ENCODE assay signal across 8 cellular contexts in genomic region chr10:87861953-87862643, GRCh38. TPM values are rescaled to one million over a fixed set of nuclear protein-coding genes. Genes with fewer than 3 reads are reported as not detected.
A peak's percentile ranks its signal among the peaks of the same experiment; 100 is the strongest.
DNase-seq lines count a peak whose midpoint lies in the region; ATAC-seq and TF ChIP-seq lines count a peak whose summit lies in the region.

No MANE protein-coding gene starts in this region.

- peak overlapping the region; percentile 88 for H3K27ac ChIP-seq in WERI-Rb-1
- H3K27ac ChIP-seq in breast epithelium = peak overlapping the region; percentile 95 to 98

- no peaks in the 10 kb centered on the region for H3K27me3 ChIP-seq in WERI-Rb-1 (ENCODE audit: insufficient read depth, low read depth, severe bottlenecking)
- H3K27me3 ChIP-seq in breast epithelium = no peaks in the 10 kb centered on the region
- no peaks in the 10 kb centered on the region for H3K27me3 ChIP-seq in skeletal muscle satellite cell (ENCODE audit: control insufficient read depth, insufficient read depth, low read length)

- no peak for TF ChIP-seq CTCF in WERI-Rb-1 (IDR thresholded peaks at IDR 0.05; ENCODE audit: low read depth, low read length)
- peak in 2 of 3 donors; percentile 8 to 10 for TF ChIP-seq CTCF in breast epithelium (IDR thresholded peaks at IDR 0.05)

- H3K4me2 ChIP-seq in skeletal muscle satellite cell (ENCODE audit: low read length) = peak overlapping the region; percentile 100

- peak; percentile 23 for TF ChIP-seq POLR2A in breast epithelium (IDR thresholded peaks at IDR 0.05)

- no peaks in the 10 kb centered on the region for H3K36me3 ChIP-seq in WERI-Rb-1
- H3K36me3 ChIP-seq in breast epithelium = no peaks in the 10 kb centered on the region
- H3K36me3 ChIP-seq in skeletal muscle satellite cell (ENCODE audit: insufficient read depth, low read length) = no peaks in the 10 kb centered on the region

- peaks cover 0 to 12% of the 10 kb centered on the region in 2 donors for H3K4me1 ChIP-seq in breast epithelium
- H3K4me1 ChIP-seq in skeletal muscle satellite cell (ENCODE audit: control insufficient read depth, insufficient read depth, low read length) = peaks cover 8% of the 10 kb centered on the region

- DNase-seq in NCI-H1417 (lab: John Stamatoyannopoulos, UW) = peak; percentile 64 to 79 (median 71)
- DNase-seq in NCI-H1417 treated with DMSO at 0.1 percent for 48 hours (lab: John Stamatoyannopoulos, UW) = no peak
- DNase-seq in NCI-H1105 treated with DMSO at 0.1 percent for 48 hours (lab: John Stamatoyannopoulos, UW) = peak; percentile 48
- peak; percentile 88 for DNase-seq in WERI-Rb-1
- DNase-seq in breast epithelium (ENCODE audit: low spot score in 2 of 2) = peak; percentile 93 to 94

- H3K9ac ChIP-seq in skeletal muscle satellite cell (ENCODE audit: low read depth, low read length) = peak overlapping the region; percentile 89

- peak; percentile 56 for ATAC-seq in HG02610 (IDR thresholded peaks at IDR 0.05; ENCODE audit: unreplicated experiment)

- H3K9me3 ChIP-seq in WERI-Rb-1 (ENCODE audit: severe bottlenecking) = no peaks in the 10 kb centered on the region
- H3K9me3 ChIP-seq in breast epithelium = no peaks in the 10 kb centered on the region
- no peaks in the 10 kb centered on the region for H3K9me3 ChIP-seq in iPS-18c (ENCODE audit: control insufficient read depth, insufficient read depth, low read length)
- H3K9me3 ChIP-seq in skeletal muscle satellite cell (replicated peaks; ENCODE audit: low read length) = no peaks in the 10 kb centered on the region

- H3K4me3 ChIP-seq in WERI-Rb-1 (ENCODE audit: low read depth, low read length) = peak overlapping the region; percentile 68
- H3K4me3 ChIP-seq in breast epithelium = peak overlapping the region; percentile 72 to 91 (median 73)
- H3K4me3 ChIP-seq in iPS-18c (ENCODE audit: insufficient read depth, low read depth, low read length) = peak overlapping the region; percentile 97
- H3K4me3 ChIP-seq in skeletal muscle satellite cell (ENCODE audit: low read length) = peak overlapping the region; percentile 92

- intact Hi-C loops in breast epithelium (cut with DNase I; ENCODE audit: low total_unique reads) = no loop called here

RNA-seq across cellular contexts. Expression of gene KLLN, which starts 1.2 kb away (rescaled TPM):
- 1 to 10 TPM in 1 of 3 donors, under 1 TPM in 2; 0.44 to 1.1 (median 0.66) TPM for total RNA-seq in breast epithelium
- 0.66 and 1.3 TPM in 2 replicates for total RNA-seq in skeletal muscle satellite cell (2012; rRNA removed)

RNA-seq across cellular contexts. Expression of gene PTEN, which starts 1.3 kb away (rescaled TPM):
- total RNA-seq in breast epithelium = 100 to 1,000 TPM; 178 to 366 (median 186) TPM
- total RNA-seq in skeletal muscle satellite cell (2012; rRNA removed) = 60.9 and 94.8 TPM in 2 replicates

RNA-seq across cellular contexts. Expression of gene ATAD1, which starts 44.1 kb away (rescaled TPM):
- 10 to 100 TPM; 40.6 to 49.6 (median 41.0) TPM for total RNA-seq in breast epithelium
- 39.3 TPM in 2 replicates for total RNA-seq in skeletal muscle satellite cell (2012; rRNA removed)
